In genomic region chr10:32489935-32490334, GRCh38 we compare ENCODE assay signal across 19 cellular contexts. TPM values are rescaled to one million over a fixed set of nuclear protein-coding genes. Genes with fewer than 3 reads are reported as not detected.
DNase-seq lines count a peak whose midpoint lies in the region; TF ChIP-seq lines count a peak whose summit lies in the region.
"Had no signal": no experiment of that assay in that cellular context is flagged by ENCODE, and none has a peak within 500 bp of the region (broad histone marks: within the 10 kb centered on the region; RNA-seq: fewer than 3 reads in every experiment).

No MANE protein-coding gene starts in this region.

- TF ChIP-seq CTCF in brain microvascular endothelial cell (IDR thresholded peaks at IDR 0.05; ENCODE audit: low read depth, low read length, missing control alignments), result no peak

- no peak overlapping the region for H3K27ac ChIP-seq in brain microvascular endothelial cell
- H3K27ac ChIP-seq: KMS-11, PC-9, RWPE1 had no signal

- no peaks in the 10 kb centered on the region for H3K27me3 ChIP-seq in brain microvascular endothelial cell (replicated peaks)

- DNase-seq in AG08396 (ENCODE audit: low spot score) (peak; percentile 21), GM03348 (ENCODE audit: low spot score) (peak; percentile 24), brain microvascular endothelial cell (peak; percentile 2), myocyte (ENCODE audit: low read depth) (peak; percentile 38), A172 (ENCODE audit: low spot score) (no peak), SK-N-DZ (ENCODE audit: low spot score) (no peak), HK-2 (ENCODE audit: unreplicated experiment) (no peak), KG1 (lab: John Stamatoyannopoulos, UW) (no peak)
- DNase-seq: C1 segment of cervical spinal cord, Caco-2, DMS153, NCI-H1417, NCI-H1930, NCI-H226, NCI-H524, PC-9, SIG-M5 had no signal

- H3K36me3 ChIP-seq in brain microvascular endothelial cell (replicated peaks), result no peaks in the 10 kb centered on the region

- no peak overlapping the region for H3K4me3 ChIP-seq in brain microvascular endothelial cell (ENCODE audit: low read depth, low read length)
- H3K4me3 ChIP-seq: PC-9 had no signal

- in situ Hi-C loops in brain microvascular endothelial cell (cut with HindIII; ENCODE audit: low pct_ligation_motif_present, low sequenced_read_pairs), result no loop called here

RNA-seq across cellular contexts. Expression of gene CCDC7, which starts 44.0 kb away (rescaled TPM):
- 9.4 and 17.4 TPM in 2 replicates for total RNA-seq in myocyte
- 1.6 TPM for polyA plus RNA-seq in myocyte (2012)
- total RNA-seq in A172 (2014; rRNA removed; shearing (Covaris generic)), result 7.4 and 17.5 TPM in 2 replicates
- polyA plus RNA-seq in SK-N-DZ (2014; cell fraction: cytosol; rRNA removed), result 0.19 and 1.1 TPM in 2 replicates
- polyA plus RNA-seq in SK-N-DZ (2014; cell fraction: nucleus; rRNA removed), result 1.7 and 2.2 TPM in 2 replicates

Comparison
In these comparisons a context has a peak if more than half of its experiments do, and no peak if none do; other contexts are left out.
1. DNase-seq: peak in AG08396 (single experiment), GM03348 (single experiment), brain microvascular endothelial cell (single experiment) and myocyte (single experiment); none in A172 (single experiment), SK-N-DZ (single experiment), HK-2 (single experiment) and KG1 (single experiment).